In genomic region chr19:18202759-18203407, GRCh38 we compare ENCODE assay signal across 8 cellular contexts. TPM values are rescaled to one million over a fixed set of nuclear protein-coding genes. Genes with fewer than 3 reads are reported as not detected.
DNase-seq lines count a peak whose midpoint lies in the region; TF ChIP-seq lines count a peak whose summit lies in the region.

No MANE protein-coding gene starts in this region.

- H2AFZ ChIP-seq in PC-9: peak overlapping the region; percentile 74; the same call in 1 of the 2 replicates
- peak overlapping the region; percentile 88 for H2AFZ ChIP-seq in mammary epithelial cell (ENCODE audit: low read depth, low read length)

- H3K4me2 ChIP-seq in PC-9 (peak overlapping the region; percentile 94), mammary epithelial cell (ENCODE audit: insufficient read depth, low read depth, low read length) (peak overlapping the region; percentile 98)

- H3K79me2 ChIP-seq in PC-9 (ENCODE audit: low read depth) (no peaks in the 10 kb centered on the region), mammary epithelial cell (ENCODE audit: insufficient read depth, low read length) (no peaks in the 10 kb centered on the region)

- H3K27me3 ChIP-seq in PC-9 (ENCODE audit: insufficient read depth, low read depth): no peaks in the 10 kb centered on the region
- no peaks in the 10 kb centered on the region for H3K27me3 ChIP-seq in mammary epithelial cell (ENCODE audit: insufficient read depth, low read length)
- no peaks in the 10 kb centered on the region for H3K27me3 ChIP-seq in liver (ENCODE audit: control insufficient read depth in 4 of 4, insufficient read depth in 4 of 4, low read length in 3 of 4)

- H3K9ac ChIP-seq in mammary epithelial cell (ENCODE audit: insufficient read depth, low read length) (no peak overlapping the region), liver (ENCODE audit: low read depth in 1 of 2, low read length in 2 of 2) (no peak overlapping the region)

- no peaks in the 10 kb centered on the region for H3K9me2 ChIP-seq in PC-9 (ENCODE audit: insufficient read depth)

- H4K20me1 ChIP-seq in PC-9 (ENCODE audit: insufficient read depth) (no peaks in the 10 kb centered on the region), mammary epithelial cell (ENCODE audit: insufficient read depth, low read length) (no peaks in the 10 kb centered on the region)

- POLR2A ChIA-PET in PC-9 (lab: Charles Lee; ENCODE audit: unreplicated experiment): no interaction called here

- BruUV-seq in PC-9 (replicated peaks; lab: Mats Ljungman, UMichigan) (no TSS peak), mammary epithelial cell (replicated peaks; lab: Mats Ljungman, UMichigan) (no TSS peak)

- in situ Hi-C loops in mammary epithelial cell (cut with MboI; ENCODE audit: low sequenced_read_pairs in 2 of 2): loop anchor here in 1 of 2 donors (10.0 kb wide), 1 partner anchor 122 kb away; the partner anchor contains the start of gene LSM4

- no peaks in the 10 kb centered on the region for H3K36me3 ChIP-seq in PC-9 (ENCODE audit: low read depth)
- H3K36me3 ChIP-seq in mammary epithelial cell (ENCODE audit: insufficient read depth, low read length): no peaks in the 10 kb centered on the region
- H3K36me3 ChIP-seq in liver (ENCODE audit: control insufficient read depth in 4 of 4, insufficient read depth in 3 of 4, low read depth in 1 of 4, low read length in 3 of 4): peaks cover 0 to 7% (median 4%) of the 10 kb centered on the region in 4 donors

- peaks cover 8% of the 10 kb centered on the region; the same call in 1 of the 2 replicates for H3F3A ChIP-seq in PC-9 (ENCODE audit: insufficient read depth, low read depth)

- intact Hi-C loops in PC-9 (cut with micrococcal nuclease; ENCODE audit: unreplicated experiment) (no loop called here), mammary epithelial cell (cut with micrococcal nuclease) (no loop called here)

- CTCF ChIA-PET in PC-9 (lab: Charles Lee): no interaction called here
- CTCF ChIA-PET in mammary epithelial cell (lab: Charles Lee; ENCODE audit: low non-redundant PET): interaction anchor here (0.7 kb wide), 1 partner anchor 10 kb away, joined by 3 read pairs; the partner anchor contains the start of gene MPV17L2

- WGBS in mammary epithelial cell (ENCODE audit: low coverage, missing lambda C conversion rate): 9% methylated on average over 26 of the region's 33 CpGs
- WGBS in liver: 19% methylated on average over 33 of the region's 33 CpGs

- H3K4me1 ChIP-seq in PC-9 (replicated peaks; ENCODE audit: insufficient read depth) (peaks cover 13% of the 10 kb centered on the region), mammary epithelial cell (ENCODE audit: insufficient read depth, low read length) (peaks cover 21% of the 10 kb centered on the region), liver (ENCODE audit: control insufficient read depth in 4 of 4, insufficient read depth in 4 of 4, low read length in 3 of 4) (peaks cover 7 to 20% (median 13%) of the 10 kb centered on the region in 4 donors)

- H3K4me3 ChIP-seq in PC-9 (peak overlapping the region; percentile 66), mammary epithelial cell (replicated peaks in 1 of 3; ENCODE audit: insufficient read depth in 1 of 3, low read depth in 2 of 3, low read length in 3 of 3) (peak overlapping the region; percentile 31 to 89 (median 62)), liver (ENCODE audit: low read depth in 1 of 3, low read length in 3 of 3) (peak overlapping the region; percentile 62 to 85 (median 71))

- H3K9me3 ChIP-seq in PC-9 (ENCODE audit: insufficient read depth, low read depth) (no peaks in the 10 kb centered on the region), mammary epithelial cell (replicated peaks; ENCODE audit: insufficient read depth, low read length) (no peaks in the 10 kb centered on the region), liver (ENCODE audit: control insufficient read depth in 4 of 4, low read length in 3 of 4) (no peaks in the 10 kb centered on the region)

- DNase-seq in DMS53 (lab: John Stamatoyannopoulos, UW) (peak; percentile 64), DMS53 treated with DMSO at 0.1 percent for 48 hours (lab: John Stamatoyannopoulos, UW; ENCODE audit: unreplicated experiment) (no peak), PC-9 (peak in 1 of 2 experiments; percentile 11), mammary epithelial cell (peak; percentile 9), substantia nigra (lab: John Stamatoyannopoulos, UW) (peak in 33 of 49 donors; percentile 8 to 65 (median 39)), HK-2 (ENCODE audit: unreplicated experiment) (no peak)
- DNase-seq in effector CD4-positive, alpha-beta T cell: no peak

- dilution Hi-C loops in mammary epithelial cell (cut with HindIII; ENCODE audit: low sequenced_read_pairs): no loop called here

- H3K27ac ChIP-seq in PC-9 (no peak overlapping the region), mammary epithelial cell (ENCODE audit: insufficient read depth, low read depth, low read length) (no peak overlapping the region), liver (ENCODE audit: low read depth in 1 of 2, low read length in 2 of 2) (no peak overlapping the region), substantia nigra (ENCODE audit: low read depth, low read length, poor library complexity, severe bottlenecking) (peak overlapping the region; percentile 64)

- TF ChIP-seq CTCF in PC-9 (conservative IDR thresholded peaks at IDR 0.05) (peak; percentile 56; the same call in 1 of the 2 replicates), mammary epithelial cell (conservative IDR thresholded peaks at IDR 0.05 in 1 of 2, IDR thresholded peaks at IDR 0.05 in 1 of 2; ENCODE audit: extremely low read depth in 1 of 2, insufficient read depth in 1 of 2, low read depth in 1 of 2, low read length in 2 of 2) (peak in 1 of 2 donors; percentile 19), liver (IDR thresholded peaks at IDR 0.05; ENCODE audit: low read depth, low read length, missing input control) (peak; percentile 16)

- TF ChIP-seq RAD21 in liver (IDR thresholded peaks at IDR 0.05): peak in 1 of 2 donors; percentile 42

TF ChIP-seq in liver, 16 proteins besides CTCF, POLR2A, EP300 and RAD21:
- TF ChIP-seq HNF4G (IDR thresholded peaks at IDR 0.05) (no peak), YY1 (IDR thresholded peaks at IDR 0.05) (no peak), EGR1 (IDR thresholded peaks at IDR 0.05; ENCODE audit: low read depth in 2 of 2) (no peak), ATF3 (IDR thresholded peaks at IDR 0.05) (no peak), JUND (IDR thresholded peaks at IDR 0.05) (no peak), MAX (IDR thresholded peaks at IDR 0.05) (no peak), TAF1 (conservative IDR thresholded peaks at IDR 0.05) (no peak), GABPA (IDR thresholded peaks at IDR 0.05 in 1 of 2, conservative IDR thresholded peaks at IDR 0.05 in 1 of 2) (no peak), FOXA1 (IDR thresholded peaks at IDR 0.05) (no peak), NR2F2 (IDR thresholded peaks at IDR 0.05) (no peak)

RNA-seq across cellular contexts. Expression of gene RAB3A, which starts 1.0 kb away (rescaled TPM):
- total RNA-seq in PC-9 (2021) (4.0 and 4.1 TPM in 2 replicates), mammary epithelial cell (1 to 10 TPM in 1 of 2 donors, under 1 TPM in 1; 0.33 to 1.8 TPM), liver (under 1 TPM; 0.33 to 0.84 TPM)
- polyA plus RNA-seq in mammary epithelial cell (1.9 TPM), liver (1 to 10 TPM in 1 of 2 donors, under 1 TPM in 1; 0.74 to 1.7 TPM)
- not detected for polyA minus RNA-seq in mammary epithelial cell

RNA-seq across cellular contexts. Expression of gene MPV17L2, which starts 9.9 kb away (rescaled TPM):
- total RNA-seq in PC-9 (2021) (11.2 and 12.1 TPM in 2 replicates), mammary epithelial cell (10 to 100 TPM; 16.8 to 22.5 TPM), liver (10 to 100 TPM in 1 of 2 donors, 1 to 10 TPM in 1; 3.6 to 12.1 TPM)
- polyA plus RNA-seq in mammary epithelial cell (38.2 TPM), liver (10 to 100 TPM; 16.1 to 28.0 TPM)
- polyA minus RNA-seq in mammary epithelial cell: 43.2 TPM

RNA-seq across cellular contexts. Expression of gene PDE4C, which starts 23.4 kb away (rescaled TPM):
- 2.2 and 3.8 TPM in 2 replicates for total RNA-seq in PC-9 (2021)
- not detected for total RNA-seq in mammary epithelial cell
- not detected for polyA plus RNA-seq in mammary epithelial cell
- not detected for polyA minus RNA-seq in mammary epithelial cell
- under 1 TPM; 0.51 to 0.75 TPM for total RNA-seq in liver
- under 1 TPM in 1 of 2 donors, not detected in 1; 0.23 TPM for polyA plus RNA-seq in liver

RNA-seq across cellular contexts. Expression of gene IFI30, which starts 29.3 kb away (rescaled TPM):
- 26.1 and 35.8 TPM in 2 replicates for total RNA-seq in PC-9 (2021)
- total RNA-seq in mammary epithelial cell: 10 to 100 TPM; 36.2 to 64.3 TPM
- polyA plus RNA-seq in mammary epithelial cell: 61.3 TPM
- 45.0 TPM for polyA minus RNA-seq in mammary epithelial cell
- total RNA-seq in liver: 100 to 1,000 TPM in 1 of 2 donors, 10 to 100 TPM in 1; 60.2 to 129 TPM
- polyA plus RNA-seq in liver: 100 to 1,000 TPM in 1 of 2 donors, 10 to 100 TPM in 1; 89.0 to 130 TPM

RNA-seq across cellular contexts. Expression of gene PIK3R2, which starts 49.9 kb away (rescaled TPM):
- total RNA-seq in PC-9 (2021): 58.3 and 61.8 TPM in 2 replicates
- 10 to 100 TPM; 37.2 to 49.7 TPM for total RNA-seq in mammary epithelial cell
- 22.5 TPM for polyA plus RNA-seq in mammary epithelial cell
- 13.3 TPM for polyA minus RNA-seq in mammary epithelial cell
- 10 to 100 TPM in 1 of 2 donors, 1 to 10 TPM in 1; 9.1 to 37.8 TPM for total RNA-seq in liver
- polyA plus RNA-seq in liver: 1 to 10 TPM; 1.5 to 6.2 TPM

Comparison
In these comparisons a context has a peak if more than half of its experiments do, and no peak if none do; other contexts are left out.
1. DNase-seq: peak in DMS53 (single experiment), mammary epithelial cell (single experiment) and substantia nigra (33 of 49); none in DMS53 treated with DMSO at 0.1 percent for 48 hours (single experiment), effector CD4-positive, alpha-beta T cell (single experiment) and HK-2 (single experiment).
2. Peak in every context shown above with its lines, with median percentiles within 50 percentile points of each other: H3K4me3 ChIP-seq.